22 cellular contexts compared by ENCODE assay signal in the genomic region with DNA sequence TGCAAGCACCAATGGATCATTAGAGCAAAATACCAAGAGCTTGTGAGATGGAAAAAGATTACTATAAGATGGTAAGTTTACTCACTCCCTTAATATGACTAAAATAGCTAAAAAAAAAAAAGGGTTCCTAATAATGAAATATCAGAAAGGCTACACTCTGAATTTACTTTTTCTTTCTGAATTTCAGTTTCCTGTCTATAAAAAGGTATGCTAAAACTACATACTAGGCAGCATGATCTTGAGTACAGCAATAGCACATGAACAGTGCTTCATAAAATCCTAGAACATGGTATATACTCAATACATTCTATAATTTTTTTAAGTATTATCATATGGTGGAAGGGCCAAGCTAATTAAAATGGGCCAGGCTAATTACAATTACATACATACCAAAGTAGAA.
"Had no signal": no experiment of that assay in that cellular context is flagged by ENCODE, and none has a peak within 500 bp of the region (broad histone marks: within the 10 kb centered on the region; RNA-seq: fewer than 3 reads in every experiment).

No MANE protein-coding gene starts in this region.

- H3K9me3 ChIP-seq: left ventricle myocardium inferior, mucosa of descending colon, ovary, right atrium auricular region, right lobe of liver, tibial nerve, uterus had no signal

- H3K4me2 ChIP-seq: smooth muscle cell had no signal

- DNase-seq: hippocampal formation; kidney; left ventricle myocardium inferior; midbrain; mucosa of descending colon; naive thymus-derived CD4-positive, alpha-beta T cell; ovary; right lobe of liver; stimulated activated CD4-positive, alpha-beta T cell treated with anti-CD3 and anti-CD28 coated beads, Interleukin-1b, Interleukin-23, amount 100 ng/mL, for 48 hours; stimulated activated CD4-positive, alpha-beta T cell treated with anti-CD3 and anti-CD28 coated beads, Interleukin-2, amount 100 ng/mL, for 48 hours; stimulated activated CD4-positive, alpha-beta T cell treated with anti-CD3 and anti-CD28 coated beads, Interleukin-4, amount 100 ng/mL, for 4 hours; stimulated activated CD8-positive, alpha-beta memory T cell treated with anti-CD3 and anti-CD28 coated beads, Interleukin-4, amount 100 ng/mL, for 48 hours; stimulated activated naive CD4-positive, alpha-beta T cell treated with Interleukin-2 at 50 U/mL for 16 hours; stimulated activated naive CD8-positive, alpha-beta T cell treated with anti-CD3 and anti-CD28 coated beads, Interleukin-15, amount 100 ng/mL, for 72 hours; substantia nigra; uterus had no signal

- H3K27ac ChIP-seq: left ventricle myocardium inferior, ovary, right atrium auricular region, right lobe of liver, tibial nerve, uterus had no signal

- H3K4me1 ChIP-seq: left ventricle myocardium inferior, right atrium auricular region, right lobe of liver, tibial nerve, uterus had no signal

- H3K4me3 ChIP-seq: left ventricle myocardium inferior, lung, mucosa of descending colon, ovary, right atrium auricular region, right lobe of liver, smooth muscle cell, tibial nerve, uterus had no signal

- H3K27me3 ChIP-seq: ovary, right atrium auricular region, right lobe of liver, tibial nerve, uterus had no signal

- ATAC-seq: mucosa of descending colon; naive thymus-derived CD4-positive, alpha-beta T cell; natural killer cell treated with Interleukin-12 subunit alpha and Interleukin-12 subunit beta and Interleukin-15 and Interleukin-18, amount 100 ng/mL, for 72 hours; right lobe of liver; stimulated activated memory B cell treated with anti-CD40 and anti-IgM and Interleukin-4, amounts not matched to agents 10 μg/mL and 1 μg/mL and 100 μg/mL, for 72 hours; stimulated activated naive CD8-positive, alpha-beta T cell treated with anti-CD3 and anti-CD28 coated beads, Interleukin-15, amount 100 ng/mL, for 72 hours had no signal

- H3K36me3 ChIP-seq: left ventricle myocardium inferior, ovary, right atrium auricular region, right lobe of liver, tibial nerve, uterus had no signal
